In genomic region chr11:33736148-33736809, GRCh38 we compare ENCODE assay signal across 1 cellular context.
TF ChIP-seq lines count a peak whose summit lies in the region.

Gene CD59, minus strand, starts transcription at chr11:33736423. Its CDS starts 13,978 bp downstream, at chr11:33722445.

TF ChIP-seq in K562, 482 proteins besides CTCF, POLR2A, EP300 and RAD21 (continued from another document and continues in another):
- TF ChIP-seq ZNF398 (CRISPR knock-in tag; IDR thresholded peaks at IDR 0.05) (no peak), NR1H2 (CRISPR knock-in tag; IDR thresholded peaks at IDR 0.05) (no peak), MLLT1 (IDR thresholded peaks at IDR 0.05) (0 out of 4 replicates have a peak, but pooled peaks of 1 of the 2 experiments have one; percentile 28), HOXB6 (CRISPR knock-in tag; IDR thresholded peaks at IDR 0.05; ENCODE audit: borderline replicate concordance) (no peak), SP2 (IDR thresholded peaks at IDR 0.05; ENCODE audit: extremely low read depth, low read depth, low read length, poor library complexity, severe bottlenecking) (no peak), ARID3A (IDR thresholded peaks at IDR 0.05; ENCODE audit: borderline replicate concordance, low read depth, low read length) (no peak), GTF2B (IDR thresholded peaks at IDR 0.05; ENCODE audit: extremely low read depth, insufficient read length) (no peak), PREB (CRISPR knock-in tag; IDR thresholded peaks at IDR 0.05) (no peak), MTA3 (IDR thresholded peaks at IDR 0.05; ENCODE audit: borderline replicate concordance) (peak; percentile 60; the same call in 1 of the 2 replicates), HDAC8 (tag; IDR thresholded peaks at IDR 0.05) (no peak), ATF1 (CRISPR knock-in tag; IDR thresholded peaks at IDR 0.05) (no peak), ATF1 (tag; IDR thresholded peaks at IDR 0.05) (peak; percentile 27; the same call in 1 of the 2 replicates), ESRRA (IDR thresholded peaks at IDR 0.05; ENCODE audit: borderline replicate concordance, low read depth) (peak; percentile 29; the same call in 1 of the 2 replicates), ZFP91 (CRISPR knock-in tag; IDR thresholded peaks at IDR 0.05) (no peak), CBFA2T3 (IDR thresholded peaks at IDR 0.05) (peak; percentile 6; the same call in 1 of the 2 replicates), ZNF407 (IDR thresholded peaks at IDR 0.05; ENCODE audit: low read depth) (no peak), GTF2E2 (tag; IDR thresholded peaks at IDR 0.05) (0 out of 2 replicates have a peak, but pooled peaks have one; percentile 54), HDAC1 (IDR thresholded peaks at IDR 0.05) (peak in 1 of 2 experiments; percentile 55; a peak in 2 of 4 replicates), HDAC6 (IDR thresholded peaks at IDR 0.05; ENCODE audit: low read depth, low read length) (no peak), NR0B1 (IDR thresholded peaks at IDR 0.05; ENCODE audit: partially characterized antibody) (no peak), RBM14 (IDR thresholded peaks at IDR 0.05; ENCODE audit: borderline replicate concordance, insufficient read depth, low read depth, low read length) (no peak), RBBP5 (IDR thresholded peaks at IDR 0.05; ENCODE audit: borderline replicate concordance, insufficient read depth, low read length, poor library complexity, severe bottlenecking) (peak; percentile 67), ZNF324 (CRISPR knock-in tag; IDR thresholded peaks at IDR 0.05) (no peak), RB1 (IDR thresholded peaks at IDR 0.05; ENCODE audit: low read depth) (peak; percentile 60; the same call in 1 of the 2 replicates), KLF16 (IDR thresholded peaks at IDR 0.05) (no peak), ZNF143 (CRISPR knock-in tag; IDR thresholded peaks at IDR 0.05) (no peak), TAF15 (IDR thresholded peaks at IDR 0.05; ENCODE audit: low read depth, low read length) (no peak), PHF21A (IDR thresholded peaks at IDR 0.05; ENCODE audit: borderline replicate concordance, low read depth) (no peak), EP400 (IDR thresholded peaks at IDR 0.05) (peak; percentile 35; the same call in 1 of the 2 replicates), NR3C1 (CRISPR knock-in tag; IDR thresholded peaks at IDR 0.05) (no peak), BCL6 (CRISPR knock-in tag; IDR thresholded peaks at IDR 0.05) (no peak), ZNF217 (CRISPR knock-in tag; IDR thresholded peaks at IDR 0.05) (no peak)
- TF ChIP-seq, protein P1, sequence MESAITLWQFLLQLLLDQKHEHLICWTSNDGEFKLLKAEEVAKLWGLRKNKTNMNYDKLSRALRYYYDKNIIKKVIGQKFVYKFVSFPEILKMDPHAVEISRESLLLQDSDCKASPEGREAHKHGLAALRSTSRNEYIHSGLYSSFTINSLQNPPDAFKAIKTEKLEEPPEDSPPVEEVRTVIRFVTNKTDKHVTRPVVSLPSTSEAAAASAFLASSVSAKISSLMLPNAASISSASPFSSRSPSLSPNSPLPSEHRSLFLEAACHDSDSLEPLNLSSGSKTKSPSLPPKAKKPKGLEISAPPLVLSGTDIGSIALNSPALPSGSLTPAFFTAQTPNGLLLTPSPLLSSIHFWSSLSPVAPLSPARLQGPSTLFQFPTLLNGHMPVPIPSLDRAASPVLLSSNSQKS (CRISPR knock-in tag; IDR thresholded peaks at IDR 0.05): no peak
- TF ChIP-seq, protein P2, sequence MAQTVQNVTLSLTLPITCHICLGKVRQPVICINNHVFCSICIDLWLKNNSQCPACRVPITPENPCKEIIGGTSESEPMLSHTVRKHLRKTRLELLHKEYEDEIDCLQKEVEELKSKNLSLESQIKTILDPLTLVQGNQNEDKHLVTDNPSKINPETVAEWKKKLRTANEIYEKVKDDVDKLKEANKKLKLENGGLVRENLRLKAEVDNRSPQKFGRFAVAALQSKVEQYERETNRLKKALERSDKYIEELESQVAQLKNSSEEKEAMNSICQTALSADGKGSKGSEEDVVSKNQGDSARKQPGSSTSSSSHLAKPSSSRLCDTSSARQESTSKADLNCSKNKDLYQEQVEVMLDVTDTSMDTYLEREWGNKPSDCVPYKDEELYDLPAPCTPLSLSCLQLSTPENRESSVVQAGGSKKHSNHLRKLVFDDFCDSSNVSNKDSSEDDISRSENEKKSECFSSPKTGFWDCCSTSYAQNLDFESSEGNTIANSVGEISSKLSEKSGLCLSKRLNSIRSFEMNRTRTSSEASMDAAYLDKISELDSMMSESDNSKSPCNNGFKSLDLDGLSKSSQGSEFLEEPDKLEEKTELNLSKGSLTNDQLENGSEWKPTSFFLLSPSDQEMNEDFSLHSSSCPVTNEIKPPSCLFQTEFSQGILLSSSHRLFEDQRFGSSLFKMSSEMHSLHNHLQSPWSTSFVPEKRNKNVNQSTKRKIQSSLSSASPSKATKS (CRISPR knock-in tag; IDR thresholded peaks at IDR 0.05): no peak
- TF ChIP-seq, protein P3, sequence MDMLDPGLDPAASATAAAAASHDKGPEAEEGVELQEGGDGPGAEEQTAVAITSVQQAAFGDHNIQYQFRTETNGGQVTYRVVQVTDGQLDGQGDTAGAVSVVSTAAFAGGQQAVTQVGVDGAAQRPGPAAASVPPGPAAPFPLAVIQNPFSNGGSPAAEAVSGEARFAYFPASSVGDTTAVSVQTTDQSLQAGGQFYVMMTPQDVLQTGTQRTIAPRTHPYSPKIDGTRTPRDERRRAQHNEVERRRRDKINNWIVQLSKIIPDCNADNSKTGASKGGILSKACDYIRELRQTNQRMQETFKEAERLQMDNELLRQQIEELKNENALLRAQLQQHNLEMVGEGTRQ (CRISPR knock-in tag; IDR thresholded peaks at IDR 0.05): no peak
